Comparison of ENCODE assay signal across 11 cellular contexts in the genomic region with DNA sequence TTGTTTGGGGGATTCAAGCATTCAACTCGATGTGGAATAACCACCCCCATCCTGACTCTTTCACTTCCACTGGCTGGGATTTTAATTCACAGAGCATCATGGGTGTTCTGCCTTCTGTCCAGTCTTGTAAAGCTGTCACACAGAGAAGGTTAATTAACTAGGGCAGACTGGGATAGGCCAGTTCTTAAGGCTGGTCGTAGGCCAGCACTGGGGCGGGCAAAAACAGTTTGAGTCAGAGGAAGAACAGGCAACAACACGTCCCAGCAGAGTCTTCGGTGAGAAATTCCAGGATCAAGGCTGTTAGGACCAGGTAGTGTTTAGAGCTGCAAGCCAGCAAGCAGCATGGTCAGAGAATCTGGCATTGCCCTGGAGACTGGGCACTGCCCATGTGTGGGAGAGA. TPM values are rescaled to one million over a fixed set of nuclear protein-coding genes. Genes with fewer than 3 reads are reported as not detected.
DNase-seq lines count a peak whose midpoint lies in the region; ATAC-seq, FAIRE-seq and TF ChIP-seq lines count a peak whose summit lies in the region.
"Had no signal": no experiment of that assay in that cellular context is flagged by ENCODE, and none has a peak within 500 bp of the region (broad histone marks: within the 10 kb centered on the region; RNA-seq: fewer than 3 reads in every experiment).

No MANE protein-coding gene starts in this region.

- BruUV-seq in HepG2 (replicated peaks; lab: Mats Ljungman, UMichigan): no TSS peak

- TF ChIP-seq EP300 in HepG2 (IDR thresholded peaks at IDR 0.05; ENCODE audit: low read depth in 2 of 2, low read length in 2 of 2) (no peak), HepG2 (CRISPR knock-in tag; IDR thresholded peaks at IDR 0.05; ENCODE audit: borderline replicate concordance) (no peak)

- WGBS in liver: 23% methylated on average over 5 of the region's 5 CpGs
- 29% methylated on average over 5 of the region's 5 CpGs for WGBS in HepG2 (ENCODE audit: low lambda C conversion rate)

- H3K9ac ChIP-seq in liver (ENCODE audit: low read depth in 1 of 2, low read length in 2 of 2) (no peak overlapping the region), HepG2 (ENCODE audit: insufficient read depth, low read depth, low read length) (no peak overlapping the region)

- no peak overlapping the region for H3K4me2 ChIP-seq in HepG2 (ENCODE audit: low read depth, low read length)

- FAIRE-seq in HepG2 (lab: Jason Lieb, UNC) (no peak), endometrium (lab: Jason Lieb, UNC) (peak; percentile 98)
- FAIRE-seq: colon had no signal

- H3K9me3 ChIP-seq in liver (ENCODE audit: control insufficient read depth in 4 of 4, low read length in 3 of 4) (no peaks in the 10 kb centered on the region), HepG2 (ENCODE audit: low read length) (no peaks in the 10 kb centered on the region), vagina (no peaks in the 10 kb centered on the region)

- TF ChIP-seq POLR2A in HepG2 (IDR thresholded peaks at IDR 0.05; ENCODE audit: insufficient read depth in 1 of 2, low read depth in 2 of 2, low read length in 2 of 2) (no peak), vagina (IDR thresholded peaks at IDR 0.05) (no peak)

- H3K27me3 ChIP-seq in liver (ENCODE audit: control insufficient read depth in 4 of 4, insufficient read depth in 4 of 4, low read length in 3 of 4): no peaks in the 10 kb centered on the region
- peaks cover 6 to 31% of the 10 kb centered on the region in 2 experiments for H3K27me3 ChIP-seq in HepG2 (ENCODE audit: control insufficient read depth in 1 of 2, insufficient read depth in 2 of 2, low read length in 2 of 2)
- no peaks in the 10 kb centered on the region for H3K27me3 ChIP-seq in vagina

- no peak for DNase-seq in HepG2 (ENCODE audit: low spot score)
- peak; percentile 36 for DNase-seq in medulla oblongata (ENCODE audit: extremely low spot score)
- DNase-seq in vagina (ENCODE audit: extremely low spot score in 2 of 2): peak in 1 of 2 donors; percentile 90
- no peak for DNase-seq in UCSD-AML1 (lab: John Stamatoyannopoulos, UW; ENCODE audit: unreplicated experiment)
- no peak for DNase-seq in RPMI8226
- DNase-seq in activated CD4-positive, alpha-beta T cell treated with anti-CD3 and anti-CD28 coated beads for 1 hour: no peak
- DNase-seq: NCI-H1930; stimulated activated CD4-positive, alpha-beta T cell treated with anti-CD3 and anti-CD28 coated beads, Interleukin-4, amount 100 ng/mL, for 1 hour had no signal

- no peak for TF ChIP-seq CTCF in liver (IDR thresholded peaks at IDR 0.05; ENCODE audit: low read depth, low read length, missing input control)
- TF ChIP-seq CTCF in HepG2 (CRISPR knock-in tag; IDR thresholded peaks at IDR 0.05): no peak
- TF ChIP-seq CTCF in vagina (IDR thresholded peaks at IDR 0.05): no peak

- H2AFZ ChIP-seq in HepG2 (ENCODE audit: low read length): no peak overlapping the region

- no peak for ATAC-seq in HepG2

- H3K36me3 ChIP-seq in liver (ENCODE audit: control insufficient read depth in 4 of 4, insufficient read depth in 3 of 4, low read depth in 1 of 4, low read length in 3 of 4) (peaks cover 0 to 2% (median under 1%) of the 10 kb centered on the region in 4 donors), HepG2 (replicated peaks in 1 of 2; ENCODE audit: control insufficient read depth in 1 of 2, insufficient read depth in 2 of 2, low read length in 2 of 2) (no peaks in the 10 kb centered on the region), vagina (no peaks in the 10 kb centered on the region)

- in situ Hi-C loops in HepG2 (cut with HindIII; ENCODE audit: extremely low pct_ligation_motif_present, low pct_unique_long_range_greater_than_20kb): no loop called here

- CTCF ChIA-PET in HepG2 (lab: Yijun Ruan, JAX; ENCODE audit: low intra/inter-chr PET ratio, low total read pairs): no interaction called here

- H4K20me1 ChIP-seq in HepG2 (ENCODE audit: insufficient read depth, low read length): no peaks in the 10 kb centered on the region

- peaks cover 5 to 40% (median 26%) of the 10 kb centered on the region in 4 donors for H3K4me1 ChIP-seq in liver (ENCODE audit: control insufficient read depth in 4 of 4, insufficient read depth in 4 of 4, low read length in 3 of 4)
- H3K4me1 ChIP-seq in HepG2 (ENCODE audit: insufficient read depth, low read length): no peaks in the 10 kb centered on the region
- peaks cover 36% of the 10 kb centered on the region for H3K4me1 ChIP-seq in vagina

- intact Hi-C loops in HepG2 (cut with micrococcal nuclease; ENCODE audit: unreplicated experiment): no loop called here
- intact Hi-C loops in vagina (cut with DNase I): no loop called here

- peak overlapping the region; percentile 72 to 83 for H3K27ac ChIP-seq in liver (ENCODE audit: low read depth in 1 of 2, low read length in 2 of 2)
- no peak overlapping the region for H3K27ac ChIP-seq in HepG2 (ENCODE audit: extremely low read length, insufficient read depth, low read length)
- peak overlapping the region; percentile 42 for H3K27ac ChIP-seq in vagina

- no peaks in the 10 kb centered on the region for H3K79me2 ChIP-seq in HepG2 (ENCODE audit: insufficient read depth, low read length)

- TF ChIP-seq RAD21 in liver (IDR thresholded peaks at IDR 0.05): peak in 1 of 2 donors; percentile 52
- TF ChIP-seq RAD21 in HepG2 (CRISPR knock-in tag; IDR thresholded peaks at IDR 0.05): no peak

- no peak overlapping the region for H3K4me3 ChIP-seq in liver (ENCODE audit: low read depth in 1 of 3, low read length in 3 of 3)
- H3K4me3 ChIP-seq in HepG2 (replicated peaks in 1 of 3; ENCODE audit: insufficient read depth in 1 of 3, low read depth in 2 of 3, low read length in 3 of 3): no peak overlapping the region
- H3K4me3 ChIP-seq in vagina: no peak overlapping the region

- POLR2A ChIA-PET in HepG2 (lab: Yijun Ruan, JAX): no interaction called here

TF ChIP-seq in liver, 16 proteins besides CTCF, POLR2A, EP300 and RAD21 (continues in another document):
- TF ChIP-seq, protein P1, sequence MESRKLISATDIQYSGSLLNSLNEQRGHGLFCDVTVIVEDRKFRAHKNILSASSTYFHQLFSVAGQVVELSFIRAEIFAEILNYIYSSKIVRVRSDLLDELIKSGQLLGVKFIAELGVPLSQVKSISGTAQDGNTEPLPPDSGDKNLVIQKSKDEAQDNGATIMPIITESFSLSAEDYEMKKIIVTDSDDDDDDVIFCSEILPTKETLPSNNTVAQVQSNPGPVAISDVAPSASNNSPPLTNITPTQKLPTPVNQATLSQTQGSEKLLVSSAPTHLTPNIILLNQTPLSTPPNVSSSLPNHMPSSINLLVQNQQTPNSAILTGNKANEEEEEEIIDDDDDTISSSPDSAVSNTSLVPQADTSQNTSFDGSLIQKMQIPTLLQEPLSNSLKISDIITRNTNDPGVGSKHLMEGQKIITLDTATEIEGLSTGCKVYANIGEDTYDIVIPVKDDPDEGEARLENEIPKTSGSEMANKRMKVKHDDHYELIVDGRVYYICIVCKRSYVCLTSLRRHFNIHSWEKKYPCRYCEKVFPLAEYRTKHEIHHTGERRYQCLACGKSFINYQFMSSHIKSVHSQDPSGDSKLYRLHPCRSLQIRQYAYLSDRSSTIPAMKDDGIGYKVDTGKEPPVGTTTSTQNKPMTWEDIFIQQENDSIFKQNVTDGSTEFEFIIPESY (IDR thresholded peaks at IDR 0.05): peak; percentile 26

TF ChIP-seq in HepG2, 621 proteins besides CTCF, POLR2A, EP300 and RAD21 (continues in another document):
- TF ChIP-seq NFKBIZ (CRISPR knock-in tag; IDR thresholded peaks at IDR 0.05): no peak
- no peak for TF ChIP-seq REXO4 (CRISPR knock-in tag; IDR thresholded peaks at IDR 0.05; ENCODE audit: borderline replicate concordance)
- no peak for TF ChIP-seq SCMH1 (CRISPR knock-in tag; IDR thresholded peaks at IDR 0.05; ENCODE audit: borderline replicate concordance)
- TF ChIP-seq KLF16 (CRISPR knock-in tag; IDR thresholded peaks at IDR 0.05): no peak
- TF ChIP-seq NFYB (CRISPR knock-in tag; IDR thresholded peaks at IDR 0.05): no peak
- TF ChIP-seq ZNF331 (CRISPR knock-in tag; IDR thresholded peaks at IDR 0.05): no peak
- TF ChIP-seq SOX5 (CRISPR knock-in tag; IDR thresholded peaks at IDR 0.05; ENCODE audit: borderline replicate concordance): no peak
- TF ChIP-seq ZNF569 (CRISPR knock-in tag; IDR thresholded peaks at IDR 0.05; ENCODE audit: borderline replicate concordance): no peak
- TF ChIP-seq SMC3 (IDR thresholded peaks at IDR 0.05; ENCODE audit: low read length): no peak

RNA-seq across cellular contexts. Expression of a gene that starts 4.0 kb away (rescaled TPM):
- 100 to 1,000 TPM in 1 of 2 donors, 1 to 10 TPM in 1; 6.8 to 115 TPM for total RNA-seq in liver
- polyA plus RNA-seq in liver: 10 to 100 TPM; 10.1 to 11.2 TPM
- not detected in 2 replicates for total RNA-seq in HepG2 (2016; rRNA removed; fragmentation: Illumina TruSeq; extraction: Trizol)
- not detected in 2 replicates for total RNA-seq in HepG2 (2016; cell fraction: cytosol; rRNA removed; fragmentation: Illumina TruSeq; extraction: Trizol; ENCODE audit: low read depth)
- total RNA-seq in HepG2 (2016; cell fraction: insoluble cytoplasmic fraction; rRNA removed; fragmentation: Illumina TruSeq; extraction: Trizol): not detected in 2 replicates
- not detected in 2 replicates for total RNA-seq in HepG2 (2016; cell fraction: membrane; rRNA removed; fragmentation: Illumina TruSeq; extraction: Trizol)
- total RNA-seq in HepG2 (2016; cell fraction: nucleus; rRNA removed; fragmentation: Illumina TruSeq; extraction: Trizol): not detected in 2 replicates
- polyA plus RNA-seq in HepG2 (2011; rRNA removed): 0.04 and 0.08 TPM in 2 replicates
- 0.07 and 0.08 TPM in 2 replicates for polyA plus RNA-seq in HepG2 (2011; cell fraction: cytosol; rRNA removed)
- not detected in 2 replicates for polyA plus RNA-seq in HepG2 (2011; cell fraction: nucleus; rRNA removed)
- not detected in 2 replicates for polyA plus RNA-seq in HepG2 (2012)
- not detected in 2 replicates for polyA plus RNA-seq in HepG2 (2016; cell fraction: cytosol; fragmentation: Illumina TruSeq; extraction: Trizol; ENCODE audit: low read depth)
- polyA plus RNA-seq in HepG2 (2016; cell fraction: insoluble cytoplasmic fraction; fragmentation: Illumina TruSeq; extraction: Trizol; ENCODE audit: low read depth): not detected in 2 replicates
- not detected in 2 replicates for polyA plus RNA-seq in HepG2 (2016; cell fraction: membrane; fragmentation: Illumina TruSeq; extraction: Trizol; ENCODE audit: low read depth)
- polyA plus RNA-seq in HepG2 (2016; cell fraction: nucleus; fragmentation: Illumina TruSeq; extraction: Trizol; ENCODE audit: insufficient read depth, low read depth): not detected in 2 replicates
- 0.82 TPM in 1 of 2 replicates, not detected in the other for polyA minus RNA-seq in HepG2 (2011; rRNA and poly(A)+ RNA removed; ENCODE audit: low replicate concordance)
- not detected in 2 replicates for polyA minus RNA-seq in HepG2 (2011; cell fraction: cytosol; rRNA and poly(A)+ RNA removed)
- 0.62 and 0.64 TPM in 2 replicates for polyA minus RNA-seq in HepG2 (2011; cell fraction: nucleus; rRNA and poly(A)+ RNA removed)
- 45.7 TPM for total RNA-seq in vagina

Comparison
In these comparisons a context has a peak if more than half of its experiments do, and no peak if none do; other contexts are left out.
1. RNA of a gene that starts 4.0 kb away (total RNA-seq): 6.8 to 115 TPM in liver and 45.7 TPM in vagina (single experiment); not detected in HepG2; every median in the first group is over 4 times any median in the second.